22 cellular contexts compared by ENCODE assay signal in genomic region chr1:211825990-211826389, GRCh38. TPM values are rescaled to one million over a fixed set of nuclear protein-coding genes. Genes with fewer than 3 reads are reported as not detected.
DNase-seq lines count a peak whose midpoint lies in the region; ATAC-seq, FAIRE-seq and TF ChIP-seq lines count a peak whose summit lies in the region.
"Had no signal": no experiment of that assay in that cellular context is flagged by ENCODE, and none has a peak within 500 bp of the region (broad histone marks: within the 10 kb centered on the region; RNA-seq: fewer than 3 reads in every experiment).

No MANE protein-coding gene starts in this region.

- intact Hi-C loops in activated naive CD4-positive, alpha-beta T cell treated with anti-CD3 and anti-CD28 coated beads for 36 hours (cut with micrococcal nuclease) = no loop called here
- intact Hi-C loops in ascending aorta (cut with DNase I) = no loop called here

- peaks cover 5% of the 10 kb centered on the region for H3K79me2 ChIP-seq in keratinocyte (ENCODE audit: control insufficient read depth, insufficient read depth, low read length)

- no peak overlapping the region for H3K4me2 ChIP-seq in keratinocyte (ENCODE audit: control insufficient read depth, extremely low read depth, insufficient read depth, low read depth, low read length)
- H3K4me2 ChIP-seq: BLaER1 had no signal

- H3K4me3 Mint-ChIP-seq in activated naive CD4-positive, alpha-beta T cell treated with anti-CD3 and anti-CD28 coated beads for 36 hours = no peak overlapping the region
- H3K4me3 Mint-ChIP-seq: activated B cell treated with CpG ODN at 0.5 μM for 24 hours; natural killer cell treated with Interleukin-12 subunit alpha and Interleukin-12 subunit beta and Interleukin-15 and Interleukin-18, amount 100 ng/mL, for 72 hours; stimulated activated naive CD8-positive, alpha-beta T cell treated with anti-CD3 and anti-CD28 coated beads, Interleukin-15, amount 100 ng/mL, for 72 hours had no signal

- DNase-seq in AG08396 (ENCODE audit: low spot score) (peak; percentile 50), M059J (ENCODE audit: low read depth) (peak; percentile 66), cardiac fibroblast (ENCODE audit: low read depth in 2 of 2) (peak; percentile 57 to 75), keratinocyte (ENCODE audit: low read depth, low spot score) (peak; percentile 15), ascending aorta (ENCODE audit: low spot score in 2 of 2) (no peak), NCI-H345 treated with DMSO at 0.1 percent for 48 hours (lab: John Stamatoyannopoulos, UW; ENCODE audit: unreplicated experiment) (no peak)
- no peak for DNase-seq in activated naive CD4-positive, alpha-beta T cell treated with anti-CD3 and anti-CD28 coated beads for 36 hours
- DNase-seq: activated B cell treated with CpG ODN at 0.5 μM for 24 hours; activated gamma-delta T cell treated with Interleukin-2 at 50 U/mL for 16 hours; body of pancreas; NCI-H2029; NCI-H69; RPMI8226; stimulated activated CD4-positive, alpha-beta T cell treated with anti-CD3 and anti-CD28 coated beads, Interleukin-15, amount 100 ng/mL, for 24 hours; stimulated activated naive CD8-positive, alpha-beta T cell treated with anti-CD3 and anti-CD28 coated beads, Interleukin-15, amount 100 ng/mL, for 72 hours; T-helper 1 cell had no signal

- peaks cover 1% of the 10 kb centered on the region for H3K36me3 Mint-ChIP-seq in activated naive CD4-positive, alpha-beta T cell treated with anti-CD3 and anti-CD28 coated beads for 36 hours (ENCODE audit: low read depth)
- H3K36me3 Mint-ChIP-seq: natural killer cell treated with Interleukin-12 subunit alpha and Interleukin-12 subunit beta and Interleukin-15 and Interleukin-18, amount 100 ng/mL, for 72 hours had no signal

- peak; percentile 34 for FAIRE-seq in keratinocyte (lab: Jason Lieb, UNC)
- FAIRE-seq: urothelium cell line had no signal

- no peak overlapping the region for H3K27ac Mint-ChIP-seq in activated naive CD4-positive, alpha-beta T cell treated with anti-CD3 and anti-CD28 coated beads for 36 hours
- H3K27ac Mint-ChIP-seq: activated B cell treated with CpG ODN at 0.5 μM for 24 hours; natural killer cell treated with Interleukin-12 subunit alpha and Interleukin-12 subunit beta and Interleukin-15 and Interleukin-18, amount 100 ng/mL, for 72 hours; progenitor cell of endocrine pancreas; stimulated activated naive CD8-positive, alpha-beta T cell treated with anti-CD3 and anti-CD28 coated beads, Interleukin-15, amount 100 ng/mL, for 72 hours had no signal

- no peaks in the 10 kb centered on the region for H3K27me3 Mint-ChIP-seq in activated naive CD4-positive, alpha-beta T cell treated with anti-CD3 and anti-CD28 coated beads for 36 hours (ENCODE audit: low read depth)
- H3K27me3 Mint-ChIP-seq: activated B cell treated with CpG ODN at 0.5 μM for 24 hours; natural killer cell treated with Interleukin-12 subunit alpha and Interleukin-12 subunit beta and Interleukin-15 and Interleukin-18, amount 100 ng/mL, for 72 hours; progenitor cell of endocrine pancreas had no signal

- H3K27ac ChIP-seq in keratinocyte (ENCODE audit: control insufficient read depth, insufficient read depth, low read length) (no peak overlapping the region), ascending aorta (no peak overlapping the region)
- H3K27ac ChIP-seq: BLaER1, body of pancreas, gastroesophageal sphincter had no signal

- H3K27me3 ChIP-seq in keratinocyte (ENCODE audit: control insufficient read depth, extremely low read depth, insufficient read depth, low read length) (no peaks in the 10 kb centered on the region), ascending aorta (no peaks in the 10 kb centered on the region)
- H3K27me3 ChIP-seq: BLaER1, body of pancreas, gastroesophageal sphincter had no signal

- H3K9ac ChIP-seq in keratinocyte (ENCODE audit: control insufficient read depth, extremely low read depth, insufficient read depth, low read length) = no peak overlapping the region
- H3K9ac ChIP-seq: BLaER1 had no signal

- H3K9me1 ChIP-seq in keratinocyte (ENCODE audit: control insufficient read depth, extremely low read depth, insufficient read depth, low read length) = no peaks in the 10 kb centered on the region

- H3K4me3 ChIP-seq in cardiac fibroblast (replicated peaks in 1 of 2; ENCODE audit: low read depth in 2 of 2, low read length in 2 of 2) = no peak overlapping the region
- no peak overlapping the region for H3K4me3 ChIP-seq in keratinocyte (ENCODE audit: control insufficient read depth in 2 of 3, extremely low read depth in 1 of 3, insufficient read depth in 2 of 3, low read depth in 1 of 3, low read length in 3 of 3)
- H3K4me3 ChIP-seq in ascending aorta = no peak overlapping the region
- H3K4me3 ChIP-seq: BLaER1, body of pancreas, gastroesophageal sphincter had no signal

- H3K36me3 ChIP-seq in keratinocyte (ENCODE audit: control insufficient read depth in 2 of 2, extremely low read depth in 1 of 2, insufficient read depth in 2 of 2, low read length in 2 of 2) (no peaks in the 10 kb centered on the region), ascending aorta (peaks cover 0 to 9% of the 10 kb centered on the region in 2 donors)

- H2AFZ ChIP-seq in keratinocyte (ENCODE audit: control insufficient read depth, low read length) = no peak overlapping the region

- peaks cover 18% of the 10 kb centered on the region for H3K4me1 Mint-ChIP-seq in activated naive CD4-positive, alpha-beta T cell treated with anti-CD3 and anti-CD28 coated beads for 36 hours (ENCODE audit: low read depth)

- peaks cover 13% of the 10 kb centered on the region for H3K4me1 ChIP-seq in keratinocyte (ENCODE audit: control insufficient read depth, extremely low read depth, insufficient read depth, low read length)
- peaks cover 0 to 9% of the 10 kb centered on the region in 2 donors for H3K4me1 ChIP-seq in ascending aorta

- no peak for TF ChIP-seq CTCF in cardiac fibroblast (IDR thresholded peaks at IDR 0.05; ENCODE audit: low read depth, low read length)
- TF ChIP-seq CTCF in keratinocyte (optimal IDR thresholded peaks at IDR 0.05 in 1 of 3, IDR thresholded peaks at IDR 0.05 in 1 of 3, conservative IDR thresholded peaks at IDR 0.05 in 1 of 3; ENCODE audit: extremely low read depth in 1 of 3, insufficient read depth in 2 of 3, low read length in 3 of 3) = no peak
- no peak for TF ChIP-seq CTCF in ascending aorta (IDR thresholded peaks at IDR 0.05)

- H3K9me3 ChIP-seq in keratinocyte (ENCODE audit: control insufficient read depth, low read depth, low read length) (no peaks in the 10 kb centered on the region), ascending aorta (no peaks in the 10 kb centered on the region)
- H3K9me3 ChIP-seq: body of pancreas, gastroesophageal sphincter had no signal

- dilution Hi-C loops in keratinocyte (cut with MboI; ENCODE audit: extremely low pct_ligation_motif_present, low sequenced_read_pairs) = no loop called here

- CTCF ChIA-PET in activated naive CD4-positive, alpha-beta T cell treated with anti-CD3 and anti-CD28 coated beads for 36 hours (lab: Charles Lee) = interaction anchor here (4.3 kb wide), 1 partner anchor 128 kb away, joined by 26 read pairs; no protein-coding TSS in a partner anchor

- H4K20me1 ChIP-seq in keratinocyte (ENCODE audit: control insufficient read depth, extremely low read depth, insufficient read depth, low read length) = no peaks in the 10 kb centered on the region

- H3K9me3 Mint-ChIP-seq in activated naive CD4-positive, alpha-beta T cell treated with anti-CD3 and anti-CD28 coated beads for 36 hours = no peaks in the 10 kb centered on the region
- H3K9me3 Mint-ChIP-seq: activated B cell treated with CpG ODN at 0.5 μM for 24 hours; natural killer cell treated with Interleukin-12 subunit alpha and Interleukin-12 subunit beta and Interleukin-15 and Interleukin-18, amount 100 ng/mL, for 72 hours; stimulated activated naive CD8-positive, alpha-beta T cell treated with anti-CD3 and anti-CD28 coated beads, Interleukin-15, amount 100 ng/mL, for 72 hours had no signal

- no peak for ATAC-seq in GM18519 (IDR thresholded peaks at IDR 0.05; ENCODE audit: low FRiP score, unreplicated experiment)
- ATAC-seq: body of pancreas; gastroesophageal sphincter; natural killer cell treated with Interleukin-12 subunit alpha and Interleukin-12 subunit beta and Interleukin-15 and Interleukin-18, amount 100 ng/mL, for 72 hours; stimulated activated naive CD8-positive, alpha-beta T cell treated with anti-CD3 and anti-CD28 coated beads, Interleukin-15, amount 100 ng/mL, for 72 hours had no signal

RNA-seq across cellular contexts. Expression of gene LPGAT1, which starts 4.6 kb away (rescaled TPM):
- total RNA-seq in M059J (2014; rRNA removed; shearing (Covaris generic)) = 25.5 and 38.6 TPM in 2 replicates
- polyA plus RNA-seq in keratinocyte = 7.4 to 14.7 TPM (median 11.2 TPM) in 3 replicates
- polyA plus RNA-seq in keratinocyte (2011; ENCODE audit: low read depth) = 5.4 TPM
- 5.9 and 9.3 TPM in 2 replicates for polyA plus RNA-seq in keratinocyte (2011; cell fraction: cytosol; rRNA removed)
- polyA plus RNA-seq in keratinocyte (2011; cell fraction: nucleus; rRNA removed) = 7.9 and 10.3 TPM in 2 replicates
- polyA plus RNA-seq in keratinocyte (2012; ENCODE audit: low replicate concordance) = 3.4 and 12.2 TPM in 2 replicates
- 5.6 to 18.5 TPM (median 8.3 TPM) in 3 replicates for polyA minus RNA-seq in keratinocyte
- polyA minus RNA-seq in keratinocyte (2011; cell fraction: cytosol; rRNA and poly(A)+ RNA removed) = 34.3 TPM
- polyA minus RNA-seq in keratinocyte (2011; cell fraction: nucleus; rRNA and poly(A)+ RNA removed) = 18.4 and 21.7 TPM in 2 replicates
- total RNA-seq in activated naive CD4-positive, alpha-beta T cell treated with anti-CD3 and anti-CD28 coated beads for 36 hours = 10 to 100 TPM; 18.6 to 21.7 TPM
- 17.1 TPM for total RNA-seq in ascending aorta

Comparison
In these comparisons a context has a peak if more than half of its experiments do, and no peak if none do; other contexts are left out.
1. DNase-seq: peak in AG08396 (single experiment), M059J (single experiment), cardiac fibroblast (2 of 2) and keratinocyte (single experiment); none in activated naive CD4-positive, alpha-beta T cell treated with anti-CD3 and anti-CD28 coated beads for 36 hours (single experiment), ascending aorta (0 of 2) and NCI-H345 treated with DMSO at 0.1 percent for 48 hours (single experiment).